Comparison of ENCODE assay signal across 24 cellular contexts in the genomic region with DNA sequence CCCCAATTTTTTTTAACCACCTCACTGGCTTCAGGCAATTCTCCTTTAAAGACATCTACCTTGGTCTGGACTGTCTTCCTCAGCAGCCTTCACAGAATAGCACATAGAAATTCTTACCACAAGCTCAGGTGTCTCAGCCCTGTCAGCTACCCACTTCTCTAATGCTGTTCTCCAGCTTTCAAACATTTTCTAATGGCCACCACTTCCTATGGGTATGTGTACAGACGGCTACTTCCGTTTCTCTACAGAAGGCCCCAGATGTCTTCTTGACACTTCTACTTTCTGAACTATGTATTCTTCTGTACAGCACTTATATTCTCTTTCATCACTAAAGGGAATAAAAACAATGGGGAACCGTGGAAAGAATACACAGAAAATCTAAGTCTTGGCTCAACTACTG. TPM values are rescaled to one million over a fixed set of nuclear protein-coding genes. Genes with fewer than 3 reads are reported as not detected.
A peak's percentile ranks its signal among the peaks of the same experiment; 100 is the strongest.
DNase-seq lines count a peak whose midpoint lies in the region; ATAC-seq and TF ChIP-seq lines count a peak whose summit lies in the region.
"Had no signal": no experiment of that assay in that cellular context is flagged by ENCODE, and none has a peak within 500 bp of the region (broad histone marks: within the 10 kb centered on the region; RNA-seq: fewer than 3 reads in every experiment).

No MANE protein-coding gene starts in this region.

- peak; percentile 96 for ATAC-seq in GM19438 (IDR thresholded peaks at IDR 0.05; ENCODE audit: low read depth, unreplicated experiment)
- ATAC-seq in HG03354 (IDR thresholded peaks at IDR 0.05; ENCODE audit: poor library complexity, severe bottlenecking, unreplicated experiment): peak; percentile 60
- ATAC-seq in GM19328 (IDR thresholded peaks at IDR 0.05; ENCODE audit: unreplicated experiment): no peak
- ATAC-seq in CD4-positive, alpha-beta T cell (ENCODE audit: poor library complexity): no peak
- ATAC-seq: activated T-cell treated with anti-CD3 and anti-CD28 coated beads, Interleukin-2, amount 50 U/mL, for 72 hours; Right ventricle myocardium inferior had no signal

- H3K4me3 ChIP-seq in Caco-2 (ENCODE audit: low read depth, low read length): no peak overlapping the region
- H3K4me3 ChIP-seq: transverse colon had no signal

- H3K27ac Mint-ChIP-seq in nephron: peak overlapping the region; percentile 87 to 95 (median 93)
- no peak overlapping the region for H3K27ac Mint-ChIP-seq in Caco-2 (ENCODE audit: unreplicated experiment)
- H3K27ac Mint-ChIP-seq in CD4-positive, alpha-beta T cell: no peak overlapping the region
- H3K27ac Mint-ChIP-seq: activated CD4-positive, alpha-beta T cell treated with anti-CD3 and anti-CD28 coated beads, Interleukin-2, amount 10 ng/mL, durations not matched to agents 24 days and 14 days; activated T-cell treated with anti-CD3 and anti-CD28 coated beads, Interleukin-2, amount 50 U/mL, for 72 hours; stimulated activated naive CD8-positive, alpha-beta T cell treated with anti-CD3 and anti-CD28 coated beads, Interleukin-15, Interleukin-2, amounts not matched to agents 100 ng/mL and 50 ng/mL, for 24 hours had no signal

- no peaks in the 10 kb centered on the region for H3K4me1 ChIP-seq in Caco-2

- no TSS peak for BruUV-seq in Caco-2 (replicated peaks; lab: Mats Ljungman, UMichigan)

- H3K4me3 Mint-ChIP-seq in nephron (no peak overlapping the region), Caco-2 (ENCODE audit: unreplicated experiment) (no peak overlapping the region)
- no peak overlapping the region for H3K4me3 Mint-ChIP-seq in CD4-positive, alpha-beta T cell
- H3K4me3 Mint-ChIP-seq: activated CD4-positive, alpha-beta T cell treated with anti-CD3 and anti-CD28 coated beads, Interleukin-2, amount 10 ng/mL, durations not matched to agents 24 days and 14 days; activated T-cell treated with anti-CD3 and anti-CD28 coated beads, Interleukin-2, amount 50 U/mL, for 72 hours; stimulated activated naive CD8-positive, alpha-beta T cell treated with anti-CD3 and anti-CD28 coated beads, Interleukin-15, Interleukin-2, amounts not matched to agents 100 ng/mL and 50 ng/mL, for 24 hours had no signal

- peaks cover 43% of the 10 kb centered on the region for H3K4me1 Mint-ChIP-seq in nephron
- H3K4me1 Mint-ChIP-seq in Caco-2 (ENCODE audit: low read depth, unreplicated experiment): no peaks in the 10 kb centered on the region
- no peaks in the 10 kb centered on the region for H3K4me1 Mint-ChIP-seq in CD4-positive, alpha-beta T cell (ENCODE audit: low read depth)

- TF ChIP-seq CTCF in nephron (IDR thresholded peaks at IDR 0.05; ENCODE audit: unreplicated experiment in 3 of 3) (no peak), Caco-2 (IDR thresholded peaks at IDR 0.05; ENCODE audit: insufficient read depth in 1 of 2, low read depth in 1 of 2, low read length in 1 of 2, severe bottlenecking in 1 of 2, unreplicated experiment in 1 of 2) (no peak)
- TF ChIP-seq CTCF in CD4-positive, alpha-beta T cell (IDR thresholded peaks at IDR 0.05): no peak

- peak; percentile 80 for DNase-seq in NOMO-1 treated with DMSO at 0.1 percent for 48 hours (lab: John Stamatoyannopoulos, UW; ENCODE audit: unreplicated experiment)
- DNase-seq in hippocampal formation (lab: John Stamatoyannopoulos, UW): no peak
- DNase-seq in Caco-2: no peak
- DNase-seq in CD4-positive, alpha-beta T cell: no peak
- DNase-seq: activated CD4-positive, alpha-beta T cell treated with anti-CD3 and anti-CD28 coated beads, Interleukin-2, amount 10 ng/mL, durations not matched to agents 24 days and 14 days; activated naive CD4-positive, alpha-beta T cell treated with anti-CD3 and anti-CD28 coated beads, Interleukin-2, amount 50 U/mL, for 16 hours; activated T-cell treated with anti-CD3 and anti-CD28 coated beads, Interleukin-2, amount 50 U/mL, for 72 hours; cortex of kidney; DMS79 treated with DMSO at 0.1 percent for 48 hours; H7; kidney; NCI-H146; NCI-H524 treated with DMSO at 0.1 percent for 48 hours; retina; stimulated activated CD4-positive, alpha-beta T cell treated with anti-CD3 and anti-CD28 coated beads, Interleukin-4, amount 100 ng/mL, for 4 hours; T-helper 1 cell; transverse colon had no signal

- H3K9me3 Mint-ChIP-seq in nephron (peaks cover 10% of the 10 kb centered on the region), Caco-2 (ENCODE audit: unreplicated experiment) (no peaks in the 10 kb centered on the region)
- no peaks in the 10 kb centered on the region for H3K9me3 Mint-ChIP-seq in CD4-positive, alpha-beta T cell
- H3K9me3 Mint-ChIP-seq: activated CD4-positive, alpha-beta T cell treated with anti-CD3 and anti-CD28 coated beads, Interleukin-2, amount 10 ng/mL, durations not matched to agents 24 days and 14 days; activated T-cell treated with anti-CD3 and anti-CD28 coated beads, Interleukin-2, amount 50 U/mL, for 72 hours; stimulated activated naive CD8-positive, alpha-beta T cell treated with anti-CD3 and anti-CD28 coated beads, Interleukin-15, Interleukin-2, amounts not matched to agents 100 ng/mL and 50 ng/mL, for 24 hours had no signal

- POLR2A ChIA-PET in Caco-2 (lab: Charles Lee): no interaction called here
- POLR2A ChIA-PET in CD4-positive, alpha-beta T cell (lab: Charles Lee): no interaction called here

- H3K27me3 Mint-ChIP-seq in nephron (ENCODE audit: low read depth): no peaks in the 10 kb centered on the region
- H3K27me3 Mint-ChIP-seq in Caco-2 (ENCODE audit: insufficient read depth, unreplicated experiment): no peaks in the 10 kb centered on the region
- H3K27me3 Mint-ChIP-seq in CD4-positive, alpha-beta T cell: peaks cover 16% of the 10 kb centered on the region
- H3K27me3 Mint-ChIP-seq: activated CD4-positive, alpha-beta T cell treated with anti-CD3 and anti-CD28 coated beads, Interleukin-2, amount 10 ng/mL, durations not matched to agents 24 days and 14 days had no signal

- intact Hi-C loops in Caco-2 (cut with micrococcal nuclease; ENCODE audit: unreplicated experiment): no loop called here
- intact Hi-C loops in CD4-positive, alpha-beta T cell (cut with DNase I, micrococcal nuclease): no loop called here

- no peaks in the 10 kb centered on the region for H3K36me3 ChIP-seq in Caco-2 (ENCODE audit: control insufficient read depth, insufficient read depth, low read length)
- H3K36me3 ChIP-seq: transverse colon had no signal

- H3K27ac ChIP-seq in CD4-positive, alpha-beta T cell (ENCODE audit: low read depth, low read length): no peak overlapping the region
- H3K27ac ChIP-seq: transverse colon had no signal

- no peaks in the 10 kb centered on the region for H3K9me3 ChIP-seq in Caco-2
- no peaks in the 10 kb centered on the region for H3K9me3 ChIP-seq in CD4-positive, alpha-beta T cell (ENCODE audit: control insufficient read depth, low read length)
- H3K9me3 ChIP-seq: transverse colon had no signal

- H3K36me3 Mint-ChIP-seq in nephron (ENCODE audit: low read depth) (peaks cover 10% of the 10 kb centered on the region), Caco-2 (ENCODE audit: insufficient read depth, unreplicated experiment) (no peaks in the 10 kb centered on the region)
- H3K36me3 Mint-ChIP-seq in CD4-positive, alpha-beta T cell (ENCODE audit: low read depth): no peaks in the 10 kb centered on the region

- CTCF ChIA-PET in Caco-2 (lab: Charles Lee): no interaction called here
- CTCF ChIA-PET in CD4-positive, alpha-beta T cell (lab: Charles Lee): no interaction called here

- no peaks in the 10 kb centered on the region for H3K27me3 ChIP-seq in Caco-2 (replicated peaks; ENCODE audit: control insufficient read depth, insufficient read depth, low read length)
- no peaks in the 10 kb centered on the region for H3K27me3 ChIP-seq in CD4-positive, alpha-beta T cell (ENCODE audit: control insufficient read depth, insufficient read depth, low read length)
- H3K27me3 ChIP-seq: transverse colon had no signal

RNA-seq across cellular contexts. Expression of a gene that starts 13.4 kb away (rescaled TPM):
- 2.8 and 4.6 TPM in 2 replicates for total RNA-seq in Caco-2 (2022)
- total RNA-seq in CD4-positive, alpha-beta T cell: not detected
- total RNA-seq: OCI-LY7 had no signal

Comparison
In these comparisons a context has a peak if more than half of its experiments do, and no peak if none do; other contexts are left out.
1. ATAC-seq: peak in GM19438 (single experiment) and HG03354 (single experiment); none in GM19328 (single experiment) and CD4-positive, alpha-beta T cell (single experiment).
2. H3K27ac Mint-ChIP-seq: peak in nephron (3 of 3); none in Caco-2 (single experiment) and CD4-positive, alpha-beta T cell (single experiment).